24 cellular contexts compared by ENCODE assay signal in genomic region chr4:115657991-115658390, GRCh38.
DNase-seq lines count a peak whose midpoint lies in the region; ATAC-seq and TF ChIP-seq lines count a peak whose summit lies in the region.
"Had no signal": no experiment of that assay in that cellular context is flagged by ENCODE, and none has a peak within 500 bp of the region (broad histone marks: within the 10 kb centered on the region; RNA-seq: fewer than 3 reads in every experiment).

No MANE protein-coding gene starts in this region.

- no peaks in the 10 kb centered on the region for H3K36me3 Mint-ChIP-seq in WTC11
- H3K36me3 Mint-ChIP-seq in endodermal cell (ENCODE audit: low read depth) = no peaks in the 10 kb centered on the region
- H3K36me3 Mint-ChIP-seq: CD8-positive, alpha-beta T cell had no signal

- peak overlapping the region; percentile 66 for H3K27ac ChIP-seq in endodermal cell (ENCODE audit: low read depth, low read length)
- H3K27ac ChIP-seq in stomach = no peak overlapping the region
- H3K27ac ChIP-seq: C4-2B had no signal

- H3K4me3 ChIP-seq in endodermal cell (ENCODE audit: low read length) (no peak overlapping the region), stomach (no peak overlapping the region)
- H3K4me3 ChIP-seq: K562 had no signal

- TF ChIP-seq EP300 in stomach (IDR thresholded peaks at IDR 0.05) = no peak

- intact Hi-C loops in stomach (cut with DNase I; ENCODE audit: low total_unique reads) = no loop called here

- CTCF ChIA-PET in WTC11 (lab: Charles Lee) = no interaction called here

- H3K27me3 ChIP-seq in endodermal cell (ENCODE audit: control insufficient read depth, insufficient read depth, low read length, poor library complexity, severe bottlenecking) (no peaks in the 10 kb centered on the region), stomach (no peaks in the 10 kb centered on the region)

- peak; percentile 71 for ATAC-seq in WTC11
- ATAC-seq: CD8-positive, alpha-beta T cell; K562 had no signal

- DNase-seq in WTC11 (ENCODE audit: low spot score) (no peak), endodermal cell (peak; percentile 39), myocyte (ENCODE audit: low read depth) (peak; percentile 16), stomach (no peak), dermis blood vessel endothelial cell (no peak), NCI-H146 treated with DMSO at 0.1 percent for 48 hours (lab: John Stamatoyannopoulos, UW; ENCODE audit: unreplicated experiment) (no peak), NCI-H774 (lab: John Stamatoyannopoulos, UW) (no peak)
- DNase-seq: Caco-2; CD8-positive, alpha-beta T cell; DMS 273 treated with DMSO at 0.1 percent for 48 hours; DMS79; EL; GF-D8; Kasumi-1; NCI-H1092 treated with DMSO at 0.1 percent for 48 hours; NCI-H1436; NCI-H187 treated with DMSO at 0.1 percent for 48 hours; NCI-H2107; NCI-H526 treated with DMSO at 0.1 percent for 48 hours; Right ventricle myocardium superior; RPMI8226 had no signal

- TF ChIP-seq POLR2A in stomach (IDR thresholded peaks at IDR 0.05) = no peak

- no peaks in the 10 kb centered on the region for H3K9me3 ChIP-seq in endodermal cell (ENCODE audit: control insufficient read depth, low read length)
- H3K9me3 ChIP-seq in stomach = no peaks in the 10 kb centered on the region
- H3K9me3 ChIP-seq: Caco-2 had no signal

- H3K27me3 Mint-ChIP-seq in WTC11 (ENCODE audit: low read depth) (no peaks in the 10 kb centered on the region), endodermal cell (ENCODE audit: insufficient read depth) (no peaks in the 10 kb centered on the region)
- H3K27me3 Mint-ChIP-seq: B cell had no signal

- H3K4me1 Mint-ChIP-seq in WTC11 = peaks cover 11% of the 10 kb centered on the region
- H3K4me1 Mint-ChIP-seq in endodermal cell = peaks cover 7% of the 10 kb centered on the region
- H3K4me1 Mint-ChIP-seq: B cell had no signal

- H3K36me3 ChIP-seq in endodermal cell (ENCODE audit: control insufficient read depth, insufficient read depth, low read length) = no peaks in the 10 kb centered on the region
- H3K36me3 ChIP-seq in stomach = no peaks in the 10 kb centered on the region

- H3K4me1 ChIP-seq in endodermal cell (ENCODE audit: control insufficient read depth, insufficient read depth, low read length) = no peaks in the 10 kb centered on the region
- no peaks in the 10 kb centered on the region for H3K4me1 ChIP-seq in stomach
- H3K4me1 ChIP-seq: Caco-2 had no signal

- whole genome bisulfite sequencing in endodermal cell (ENCODE audit: insufficient coverage in 1 of 2, insufficient read length in 1 of 2), 2 experiments = 55 to 70% methylated on average over 2 of the region's 2 CpGs
- 62 to 76% (median 74%) methylated on average over 2 of the region's 2 CpGs for WGBS in stomach, 5 donors

- no peak for TF ChIP-seq CTCF in WTC11 (IDR thresholded peaks at IDR 0.05)
- no peak for TF ChIP-seq CTCF in endodermal cell (conservative IDR thresholded peaks at IDR 0.05)
- no peak for TF ChIP-seq CTCF in stomach (IDR thresholded peaks at IDR 0.05)

- H3K27ac Mint-ChIP-seq in WTC11 (peak overlapping the region; percentile 38; the same call in 1 of the 2 replicates), endodermal cell (no peak overlapping the region)
- H3K27ac Mint-ChIP-seq: B cell; CD8-positive, alpha-beta T cell had no signal

- peaks cover 5% of the 10 kb centered on the region for H3K9me3 Mint-ChIP-seq in WTC11
- no peaks in the 10 kb centered on the region for H3K9me3 Mint-ChIP-seq in endodermal cell
- H3K9me3 Mint-ChIP-seq: CD8-positive, alpha-beta T cell had no signal

- H3K4me3 Mint-ChIP-seq in WTC11 = no peak overlapping the region
- H3K4me3 Mint-ChIP-seq in endodermal cell = no peak overlapping the region
- H3K4me3 Mint-ChIP-seq: B cell; CD8-positive, alpha-beta T cell had no signal

- POLR2A ChIA-PET in WTC11 (lab: Charles Lee) = no interaction called here

- no peak overlapping the region for H3K9ac ChIP-seq in endodermal cell (ENCODE audit: extremely low read depth, low read length, poor library complexity, severe bottlenecking)

TF ChIP-seq in WTC11, 78 proteins besides CTCF, POLR2A, EP300 and RAD21:
- TF ChIP-seq TCF7 (CRISPR knock-in tag; IDR thresholded peaks at IDR 0.05; ENCODE audit: low read depth) = no peak
- TF ChIP-seq GTF2I (CRISPR knock-in tag; conservative IDR thresholded peaks at IDR 0.05) = no peak
- no peak for TF ChIP-seq ZNF423 (CRISPR knock-in tag; IDR thresholded peaks at IDR 0.05)
- no peak for TF ChIP-seq RORB (CRISPR knock-in tag; IDR thresholded peaks at IDR 0.05)
- TF ChIP-seq PRRX2 (CRISPR knock-in tag; IDR thresholded peaks at IDR 0.05) = no peak
- TF ChIP-seq ZNF425 (CRISPR knock-in tag; conservative IDR thresholded peaks at IDR 0.05) = no peak
- no peak for TF ChIP-seq ZNF263 (CRISPR knock-in tag; IDR thresholded peaks at IDR 0.05; ENCODE audit: low read depth)
- TF ChIP-seq IRF2 (CRISPR knock-in tag; IDR thresholded peaks at IDR 0.05; ENCODE audit: borderline replicate concordance, low read depth) = no peak
- no peak for TF ChIP-seq USF1 (CRISPR knock-in tag; IDR thresholded peaks at IDR 0.05)
- TF ChIP-seq E2F5 (CRISPR knock-in tag; IDR thresholded peaks at IDR 0.05) = no peak
- no peak for TF ChIP-seq ESRRA (CRISPR knock-in tag; IDR thresholded peaks at IDR 0.05; ENCODE audit: borderline replicate concordance)
- TF ChIP-seq ZBTB21 (CRISPR knock-in tag; IDR thresholded peaks at IDR 0.05; ENCODE audit: borderline replicate concordance) = no peak
- TF ChIP-seq FOXK1 (CRISPR knock-in tag; IDR thresholded peaks at IDR 0.05) = no peak
- TF ChIP-seq GRHL2 (CRISPR knock-in tag; IDR thresholded peaks at IDR 0.05; ENCODE audit: insufficient replicate concordance, severe bottlenecking) = no peak
- no peak for TF ChIP-seq PRDM15 (CRISPR knock-in tag; IDR thresholded peaks at IDR 0.05)
- no peak for TF ChIP-seq OVOL2 (CRISPR knock-in tag; IDR thresholded peaks at IDR 0.05; ENCODE audit: borderline replicate concordance)

Comparison
In these comparisons a context has a peak if more than half of its experiments do, and no peak if none do; other contexts are left out.
1. DNase-seq: peak in endodermal cell (single experiment) and myocyte (single experiment); none in WTC11 (single experiment), stomach (single experiment), dermis blood vessel endothelial cell (single experiment), NCI-H146 treated with DMSO at 0.1 percent for 48 hours (single experiment) and NCI-H774 (single experiment).